Comparison of ENCODE assay signal across 1 cellular context in genomic region chr7:80771523-80771922, GRCh38.
TF ChIP-seq lines count a peak whose summit lies in the region.

No MANE protein-coding gene starts in this region.

TF ChIP-seq in HEK293, 187 proteins besides CTCF, POLR2A, EP300 and RAD21 (continued from another document):
- TF ChIP-seq SCRT2 (tag by site-specific recombination; IDR thresholded peaks at IDR 0.05) (no peak), ZNF624 (tag by site-specific recombination; IDR thresholded peaks at IDR 0.05) (no peak), ZBTB8A (tag by site-specific recombination; IDR thresholded peaks at IDR 0.05) (no peak), ZNF768 (tag by site-specific recombination; IDR thresholded peaks at IDR 0.05) (no peak), HOXA7 (CRISPR knock-in tag; IDR thresholded peaks at IDR 0.05; ENCODE audit: borderline replicate concordance) (no peak), ZNF596 (tag by site-specific recombination; IDR thresholded peaks at IDR 0.05) (no peak)
TF ChIP-seq in HEK293: peak in this region for 0.
